23 cellular contexts compared by ENCODE assay signal in genomic region chr2:102893870-102894269, GRCh38.
"Had no signal": no experiment of that assay in that cellular context is flagged by ENCODE, and none has a peak within 500 bp of the region (broad histone marks: within the 10 kb centered on the region; RNA-seq: fewer than 3 reads in every experiment).

No MANE protein-coding gene starts in this region.

- H2AFZ ChIP-seq: PC-9 had no signal

- H3K4me1 ChIP-seq: Peyer's patch had no signal

- H3K4me2 ChIP-seq: PC-9 had no signal

- H3K36me3 ChIP-seq: MG63, Peyer's patch, SJCRH30 had no signal

- DNase-seq: IMR-90, Karpas-422, KG1, MG63, NCI-H1092, NCI-H1436, NCI-H187, NCI-H2029, NCI-H2081 treated with DMSO at 0.1 percent for 48 hours, NCI-H2171, NCI-H226, NCI-H446, NCI-H510A, NCI-H524 treated with DMSO at 0.1 percent for 48 hours, NCI-H69, NCI-H774, PC-9, Peyer's patch, SHP77 treated with DMSO at 0.1 percent for 48 hours, SJCRH30 had no signal

- ATAC-seq: HepG2, Right ventricle myocardium inferior, SK-N-SH treated with all-trans-retinoic acid at 6 μM for 48 hours had no signal

- H3K27me3 ChIP-seq: MG63, Peyer's patch, SJCRH30 had no signal

- H3K4me3 ChIP-seq: MG63, PC-9, Peyer's patch, SJCRH30 had no signal

- H3K9me3 ChIP-seq: MG63, Peyer's patch, SJCRH30 had no signal

- H3K27ac ChIP-seq: PC-9, Peyer's patch, SJCRH30 had no signal
